ENCODE assay signal across 10 cellular contexts in the genomic region with DNA sequence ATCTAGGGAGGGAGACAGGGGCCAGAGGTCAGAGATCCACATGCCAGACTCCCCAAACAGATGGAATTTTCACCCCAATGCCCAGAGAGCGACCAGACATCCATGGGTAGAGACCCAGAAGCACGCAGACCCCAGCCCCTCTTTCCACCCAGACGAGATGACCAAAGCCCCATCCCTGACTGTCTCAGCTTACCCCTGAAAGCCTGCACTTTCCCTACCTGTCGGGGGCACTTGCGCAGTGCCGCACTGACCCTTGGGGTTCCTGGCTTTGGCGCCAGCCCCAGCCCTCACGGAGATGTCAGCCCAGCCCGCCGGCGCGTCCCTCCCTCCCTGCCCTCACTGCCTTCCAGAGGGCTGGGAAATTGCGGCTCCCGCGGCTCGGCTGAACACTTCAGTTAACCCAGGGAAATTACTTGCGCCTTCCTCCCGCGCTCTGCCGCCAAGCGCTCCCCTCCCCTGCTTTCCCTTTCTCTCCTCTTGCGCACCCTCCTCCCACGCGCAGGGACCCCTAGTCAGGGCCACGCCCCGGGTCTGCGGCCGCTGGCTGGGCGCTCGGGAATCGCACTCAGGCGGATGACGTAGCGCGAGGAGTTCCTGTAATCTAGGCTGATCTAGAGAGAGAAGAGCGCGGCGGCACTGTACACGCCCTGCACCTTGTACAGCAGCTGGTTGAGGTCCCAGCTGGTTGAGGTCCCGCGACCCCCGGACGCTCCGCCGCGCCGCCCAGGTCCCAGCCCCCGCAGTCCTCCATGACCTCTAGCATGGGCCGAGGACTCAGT. TPM values are rescaled to one million over a fixed set of nuclear protein-coding genes. Genes with fewer than 3 reads are reported as not detected.
DNase-seq lines count a peak whose midpoint lies in the region; ATAC-seq and TF ChIP-seq lines count a peak whose summit lies in the region.
"Had no signal": no experiment of that assay in that cellular context is flagged by ENCODE, and none has a peak within 500 bp of the region (broad histone marks: within the 10 kb centered on the region; RNA-seq: fewer than 3 reads in every experiment).

No MANE protein-coding gene starts in this region.

- no peak overlapping the region for H3K27ac ChIP-seq in endodermal cell (ENCODE audit: low read depth, low read length)

- peaks cover 85% of the 10 kb centered on the region for H3K27me3 Mint-ChIP-seq in endodermal cell (ENCODE audit: insufficient read depth)
- peaks cover 80% of the 10 kb centered on the region for H3K27me3 Mint-ChIP-seq in progenitor cell of endocrine pancreas
- H3K27me3 Mint-ChIP-seq in CD14-positive monocyte (ENCODE audit: low read depth in 3 of 3) = peaks cover 41 to 74% (median 65%) of the 10 kb centered on the region in 3 donors

- no peak overlapping the region for H3K9ac ChIP-seq in endodermal cell (ENCODE audit: extremely low read depth, low read length, poor library complexity, severe bottlenecking)

- intact Hi-C loops in CD14-positive monocyte (cut with micrococcal nuclease) = no loop called here

- peaks cover 18% of the 10 kb centered on the region for H3K9me3 ChIP-seq in endodermal cell (ENCODE audit: control insufficient read depth, low read length)

- WGBS in endodermal cell (ENCODE audit: insufficient coverage in 1 of 2, insufficient read length in 1 of 2), 2 experiments = 6% methylated on average over 30 to 49 of the region's 49 CpGs

- H3K27ac Mint-ChIP-seq in endodermal cell (no peak overlapping the region), progenitor cell of endocrine pancreas (no peak overlapping the region), CD14-positive monocyte (no peak overlapping the region)

- H3K36me3 Mint-ChIP-seq in endodermal cell (ENCODE audit: low read depth) = peaks cover 3% of the 10 kb centered on the region
- peaks cover 5% of the 10 kb centered on the region for H3K36me3 Mint-ChIP-seq in progenitor cell of endocrine pancreas (ENCODE audit: insufficient read depth)
- peaks cover 0 to 6% of the 10 kb centered on the region in 2 donors for H3K36me3 Mint-ChIP-seq in CD14-positive monocyte

- H3K4me3 Mint-ChIP-seq in endodermal cell = peak overlapping the region; percentile 55
- peak overlapping the region; percentile 55 for H3K4me3 Mint-ChIP-seq in progenitor cell of endocrine pancreas (ENCODE audit: low read depth)
- peak overlapping the region in 1 of 2 donors; percentile 87 for H3K4me3 Mint-ChIP-seq in CD14-positive monocyte

- H3K4me1 Mint-ChIP-seq in endodermal cell (peaks cover 7% of the 10 kb centered on the region), progenitor cell of endocrine pancreas (ENCODE audit: low read depth) (peaks cover 5% of the 10 kb centered on the region), CD14-positive monocyte (peaks cover 4% of the 10 kb centered on the region)

- H3K36me3 ChIP-seq in endodermal cell (ENCODE audit: control insufficient read depth, insufficient read depth, low read length) = no peaks in the 10 kb centered on the region

- peaks cover 22% of the 10 kb centered on the region for H3K9me3 Mint-ChIP-seq in endodermal cell
- peaks cover 9% of the 10 kb centered on the region for H3K9me3 Mint-ChIP-seq in progenitor cell of endocrine pancreas (ENCODE audit: low read depth)
- peaks cover 11 to 28% (median 22%) of the 10 kb centered on the region in 7 donors for H3K9me3 Mint-ChIP-seq in CD14-positive monocyte

- no peak for ATAC-seq in activated CD4-positive, CD25-positive, alpha-beta regulatory T cell treated with anti-CD3 and anti-CD28 coated beads, Interleukin-2, amount 50 U/mL, for 24 hours
- ATAC-seq in HG03097 (IDR thresholded peaks at IDR 0.05; ENCODE audit: low FRiP score, unreplicated experiment) = no peak

- TF ChIP-seq CTCF in endodermal cell (conservative IDR thresholded peaks at IDR 0.05) (no peak), progenitor cell of endocrine pancreas (IDR thresholded peaks at IDR 0.05; ENCODE audit: unreplicated experiment) (no peak), CD14-positive monocyte (IDR thresholded peaks at IDR 0.05) (no peak)

- H3K4me1 ChIP-seq in endodermal cell (ENCODE audit: control insufficient read depth, insufficient read depth, low read length) = no peaks in the 10 kb centered on the region

- peak overlapping the region; percentile 65 for H3K4me3 ChIP-seq in endodermal cell (ENCODE audit: low read length)

- DNase-seq in EL = peak; percentile 36
- peak; percentile 25 for DNase-seq in NCI-H460 (ENCODE audit: extremely low read depth, low read depth)
- peak; percentile 77 for DNase-seq in endodermal cell
- DNase-seq in progenitor cell of endocrine pancreas (ENCODE audit: low spot score, unreplicated experiment) = no peak
- DNase-seq in CD14-positive monocyte (ENCODE audit: low spot score) = no peak
- DNase-seq in T-helper 9 cell = no peak
- DNase-seq: stimulated activated naive CD4-positive, alpha-beta T cell had no signal

- peaks cover 90% of the 10 kb centered on the region for H3K27me3 ChIP-seq in endodermal cell (ENCODE audit: control insufficient read depth, insufficient read depth, low read length, poor library complexity, severe bottlenecking)

RNA-seq across cellular contexts. Expression of a gene that starts 12.0 kb away (rescaled TPM):
- not detected in 2 replicates for total RNA-seq in NCI-H460 (2014; rRNA removed; shearing (Covaris generic))
- not detected in 2 replicates for polyA plus RNA-seq in NCI-H460 (2014; cell fraction: nucleus; rRNA removed)
- total RNA-seq in endodermal cell (not detected), progenitor cell of endocrine pancreas (not detected in 2 replicates)
- 0.11 TPM for polyA plus RNA-seq in endodermal cell (2013, experiment 1 of 2)
- not detected for polyA plus RNA-seq in endodermal cell (2013, experiment 2 of 2)
- not detected for polyA plus RNA-seq in CD14-positive monocyte
- total RNA-seq: endothelial cell of umbilical vein had no signal
- polyA plus RNA-seq: endothelial cell of umbilical vein had no signal

RNA-seq across cellular contexts. Expression of a gene that starts 37.3 kb away (rescaled TPM):
- total RNA-seq in NCI-H460 (2014; rRNA removed; shearing (Covaris generic)) = not detected in 2 replicates
- polyA plus RNA-seq in NCI-H460 (2014; cell fraction: nucleus; rRNA removed) = not detected in 2 replicates
- not detected for total RNA-seq in endodermal cell
- not detected for polyA plus RNA-seq in endodermal cell (2013, experiment 1 of 2)
- not detected for polyA plus RNA-seq in endodermal cell (2013, experiment 2 of 2)
- total RNA-seq in progenitor cell of endocrine pancreas = not detected in 2 replicates
- not detected for polyA plus RNA-seq in CD14-positive monocyte
- total RNA-seq: endothelial cell of umbilical vein had no signal
- polyA plus RNA-seq: endothelial cell of umbilical vein had no signal

RNA-seq across cellular contexts. Expression of a gene that starts 40.1 kb away (rescaled TPM):
- not detected in 2 replicates for total RNA-seq in NCI-H460 (2014; rRNA removed; shearing (Covaris generic))
- polyA plus RNA-seq in NCI-H460 (2014; cell fraction: nucleus; rRNA removed) = not detected in 2 replicates
- not detected for total RNA-seq in endodermal cell
- polyA plus RNA-seq in endodermal cell (2013, experiment 1 of 2) = not detected
- not detected for polyA plus RNA-seq in endodermal cell (2013, experiment 2 of 2)
- not detected in 2 replicates for total RNA-seq in progenitor cell of endocrine pancreas
- polyA plus RNA-seq in CD14-positive monocyte = not detected
- total RNA-seq: endothelial cell of umbilical vein had no signal
- polyA plus RNA-seq: endothelial cell of umbilical vein had no signal

Comparison
In these comparisons a context has a peak if more than half of its experiments do, and no peak if none do; other contexts are left out.
1. DNase-seq: peak in EL (single experiment), NCI-H460 (single experiment) and endodermal cell (single experiment); none in progenitor cell of endocrine pancreas (single experiment), CD14-positive monocyte (single experiment) and T-helper 9 cell (single experiment).